In the genomic region with DNA sequence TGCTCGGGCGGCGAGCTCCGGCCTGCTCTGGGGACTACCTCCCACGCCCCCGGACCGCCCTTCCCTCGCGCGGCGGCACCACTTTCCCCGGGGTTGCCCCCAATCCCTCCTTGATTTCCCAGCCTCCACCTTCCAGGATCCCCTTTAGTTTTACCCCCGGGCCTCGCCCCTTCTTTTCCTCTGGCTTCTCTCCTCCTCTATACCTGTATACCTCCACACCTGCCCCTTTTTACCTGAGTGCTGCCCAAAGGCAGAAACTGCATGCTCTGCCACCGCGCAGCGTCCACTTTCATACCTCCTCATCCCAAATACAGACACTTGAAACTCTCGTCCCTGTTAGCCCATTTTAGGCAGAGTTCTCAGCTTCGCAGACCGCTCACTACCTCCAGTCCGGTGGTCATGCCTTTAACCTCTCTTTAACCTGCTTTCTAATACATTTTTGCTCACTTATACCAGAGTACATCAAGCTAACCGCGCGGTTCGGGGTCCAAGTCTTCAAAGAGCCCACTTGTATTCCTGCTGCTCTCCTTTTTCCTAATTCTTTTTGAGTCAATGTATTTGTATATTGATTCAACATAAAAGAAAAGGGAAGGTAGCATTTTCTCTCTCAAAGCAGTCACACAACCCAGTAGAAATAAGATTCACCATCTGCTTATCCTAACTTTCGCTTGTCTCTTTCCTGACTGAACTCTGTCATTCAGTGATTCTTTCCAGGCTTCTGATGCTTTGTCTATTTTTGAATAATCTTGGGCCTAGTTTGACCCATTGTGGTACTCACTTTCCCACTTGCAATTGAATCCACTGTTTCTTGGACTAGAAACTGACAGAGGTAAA, we compare ENCODE assay signal across 8 cellular contexts. TPM values are rescaled to one million over a fixed set of nuclear protein-coding genes. Genes with fewer than 3 reads are reported as not detected.
DNase-seq lines count a peak whose midpoint lies in the region; TF ChIP-seq lines count a peak whose summit lies in the region.

No MANE protein-coding gene starts in this region.

- H3K4me3 Mint-ChIP-seq in HFFc6 = peak overlapping the region; percentile 97

- no peaks in the 10 kb centered on the region for H3K27me3 ChIP-seq in GM06990 (replicated peaks; ENCODE audit: control insufficient read depth, insufficient read depth, low read length)
- no peaks in the 10 kb centered on the region for H3K27me3 ChIP-seq in tibial artery

- no peak for TF ChIP-seq POLR2A in lower leg skin (IDR thresholded peaks at IDR 0.05)

- no peaks in the 10 kb centered on the region for H3K9me3 Mint-ChIP-seq in HFFc6

- DNase-seq in GM06990 (ENCODE audit: extremely low read depth, insufficient read length) (no peak), HFFc6 (no peak), choroid plexus epithelial cell (ENCODE audit: low read depth) (peak; percentile 18), lower leg skin (ENCODE audit: low spot score in 2 of 2) (no peak), tibial artery (no peak), NCI-H1930 (lab: John Stamatoyannopoulos, UW) (no peak), NCI-H1436 treated with DMSO at 0.1 percent for 48 hours (lab: John Stamatoyannopoulos, UW) (no peak)

- peaks cover 4% of the 10 kb centered on the region; the same call in 1 of the 2 replicates for H3K36me3 Mint-ChIP-seq in HFFc6 (ENCODE audit: low read depth)

- peak overlapping the region; percentile 90 for H3K27ac Mint-ChIP-seq in HFFc6

- H3K36me3 ChIP-seq in GM06990 (ENCODE audit: control insufficient read depth, insufficient read depth, low read length) (no peaks in the 10 kb centered on the region), tibial artery (no peaks in the 10 kb centered on the region)

- no peaks in the 10 kb centered on the region for H3K9me3 ChIP-seq in tibial artery

- intact Hi-C loops in lower leg skin (cut with DNase I; ENCODE audit: low total_unique reads) = no loop called here
- intact Hi-C loops in tibial artery (cut with DNase I; ENCODE audit: low total_unique reads) = no loop called here

- peak overlapping the region; percentile 98 for H3K27ac ChIP-seq in tibial artery

- 1 to 2% methylated on average over 26 of the region's 26 CpGs for WGBS in lower leg skin, 2 donors

- TF ChIP-seq CTCF in GM06990 (IDR thresholded peaks at IDR 0.05; ENCODE audit: insufficient read depth, low read length, poor library complexity, severe bottlenecking) (no peak), HFFc6 (IDR thresholded peaks at IDR 0.05) (no peak), choroid plexus epithelial cell (conservative IDR thresholded peaks at IDR 0.05; ENCODE audit: low read depth, low read length) (no peak), lower leg skin (IDR thresholded peaks at IDR 0.05) (no peak), tibial artery (IDR thresholded peaks at IDR 0.05) (no peak)

- H3K4me1 Mint-ChIP-seq in HFFc6 (ENCODE audit: low read depth) = peaks cover 39% of the 10 kb centered on the region

- H3K4me1 ChIP-seq in tibial artery = peaks cover 0 to 64% (median 33%) of the 10 kb centered on the region in 4 donors

- H3K4me3 ChIP-seq in GM06990 (replicated peaks; ENCODE audit: low read depth, low read length) (peak overlapping the region; percentile 77), choroid plexus epithelial cell (ENCODE audit: low read depth, low read length) (peak overlapping the region; percentile 86), lower leg skin (ENCODE audit: low read depth, poor library complexity, severe bottlenecking) (peak overlapping the region; percentile 82), tibial artery (peak overlapping the region; percentile 96 to 98)

- H3K27me3 Mint-ChIP-seq in HFFc6 (ENCODE audit: insufficient read depth) = no peaks in the 10 kb centered on the region; the same call in 1 of the 2 replicates

TF ChIP-seq in PFSK-1, 5 proteins besides CTCF, POLR2A, EP300 and RAD21:
- TF ChIP-seq, protein P1, sequence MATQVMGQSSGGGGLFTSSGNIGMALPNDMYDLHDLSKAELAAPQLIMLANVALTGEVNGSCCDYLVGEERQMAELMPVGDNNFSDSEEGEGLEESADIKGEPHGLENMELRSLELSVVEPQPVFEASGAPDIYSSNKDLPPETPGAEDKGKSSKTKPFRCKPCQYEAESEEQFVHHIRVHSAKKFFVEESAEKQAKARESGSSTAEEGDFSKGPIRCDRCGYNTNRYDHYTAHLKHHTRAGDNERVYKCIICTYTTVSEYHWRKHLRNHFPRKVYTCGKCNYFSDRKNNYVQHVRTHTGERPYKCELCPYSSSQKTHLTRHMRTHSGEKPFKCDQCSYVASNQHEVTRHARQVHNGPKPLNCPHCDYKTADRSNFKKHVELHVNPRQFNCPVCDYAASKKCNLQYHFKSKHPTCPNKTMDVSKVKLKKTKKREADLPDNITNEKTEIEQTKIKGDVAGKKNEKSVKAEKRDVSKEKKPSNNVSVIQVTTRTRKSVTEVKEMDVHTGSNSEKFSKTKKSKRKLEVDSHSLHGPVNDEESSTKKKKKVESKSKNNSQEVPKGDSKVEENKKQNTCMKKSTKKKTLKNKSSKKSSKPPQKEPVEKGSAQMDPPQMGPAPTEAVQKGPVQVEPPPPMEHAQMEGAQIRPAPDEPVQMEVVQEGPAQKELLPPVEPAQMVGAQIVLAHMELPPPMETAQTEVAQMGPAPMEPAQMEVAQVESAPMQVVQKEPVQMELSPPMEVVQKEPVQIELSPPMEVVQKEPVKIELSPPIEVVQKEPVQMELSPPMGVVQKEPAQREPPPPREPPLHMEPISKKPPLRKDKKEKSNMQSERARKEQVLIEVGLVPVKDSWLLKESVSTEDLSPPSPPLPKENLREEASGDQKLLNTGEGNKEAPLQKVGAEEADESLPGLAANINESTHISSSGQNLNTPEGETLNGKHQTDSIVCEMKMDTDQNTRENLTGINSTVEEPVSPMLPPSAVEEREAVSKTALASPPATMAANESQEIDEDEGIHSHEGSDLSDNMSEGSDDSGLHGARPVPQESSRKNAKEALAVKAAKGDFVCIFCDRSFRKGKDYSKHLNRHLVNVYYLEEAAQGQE (IDR thresholded peaks at IDR 0.05; ENCODE audit: insufficient read depth in 1 of 2, low read depth in 2 of 2, low read length in 2 of 2) = no peak
- peak; percentile 8; the same call in 1 of the 2 replicates for TF ChIP-seq SIN3A (IDR thresholded peaks at IDR 0.05; ENCODE audit: borderline replicate concordance, insufficient read depth, low read length)

RNA-seq across cellular contexts. Expression of a gene that starts 0.9 kb away (rescaled TPM):
- total RNA-seq in HFFc6 (2021; fragmentation: NEBNext Ultra II Directional; extraction: Animal tissue kit (Norgen Biotek cat#: 25700)) = 10 to 100 TPM in 4 of 6 experiments, 1 to 10 TPM in 2; 9.5 to 13.6 (median 12.3) TPM
- polyA plus RNA-seq in PFSK-1 (2012; ENCODE audit: insufficient read length, low read depth) = 4.1 TPM
- total RNA-seq in lower leg skin = 10 to 100 TPM; 20.6 to 40.1 (median 29.7) TPM
